Comparison of ENCODE assay signal across 9 cellular contexts in the genomic region with DNA sequence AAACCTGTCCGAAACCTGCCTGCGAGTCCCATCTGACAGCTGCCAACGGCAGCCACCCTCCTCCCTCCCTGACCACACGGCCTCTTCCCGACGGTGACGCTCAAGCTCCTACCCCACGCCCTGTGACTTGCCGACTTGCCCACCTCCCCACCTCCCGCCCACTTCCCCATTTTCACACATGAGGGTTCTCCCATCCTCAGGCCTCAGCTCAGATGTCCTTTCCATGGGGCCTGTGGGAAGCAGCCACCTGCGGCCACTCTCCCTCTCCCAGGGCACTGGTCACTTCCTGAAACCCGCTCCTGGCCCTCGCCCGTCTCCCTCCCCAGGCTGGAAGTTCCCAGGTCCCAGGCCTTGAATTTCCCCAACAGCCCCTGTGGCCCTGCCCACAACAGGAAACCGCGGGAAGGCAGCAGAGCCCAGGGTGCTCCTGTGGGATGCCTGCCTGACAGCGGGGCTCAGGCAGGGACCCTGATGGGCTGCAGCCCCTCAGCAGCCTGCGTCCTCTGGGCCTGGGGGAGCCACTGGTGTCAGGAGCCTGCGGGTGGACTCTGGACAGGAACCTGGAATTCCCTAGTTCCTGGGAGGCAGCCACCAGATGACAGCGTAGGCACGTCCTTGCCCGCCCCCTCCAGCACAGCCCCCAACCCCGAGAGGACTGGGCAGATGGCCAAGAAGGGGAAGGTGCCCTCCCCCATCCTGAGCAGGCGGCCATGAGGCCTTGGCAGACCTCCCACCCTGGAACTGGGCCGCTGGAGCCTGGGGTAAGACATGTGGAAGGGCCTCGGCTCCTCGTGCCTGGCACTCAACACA.
DNase-seq lines count a peak whose midpoint lies in the region; ATAC-seq and TF ChIP-seq lines count a peak whose summit lies in the region.
"Had no signal": no experiment of that assay in that cellular context is flagged by ENCODE, and none has a peak within 500 bp of the region (broad histone marks: within the 10 kb centered on the region; RNA-seq: fewer than 3 reads in every experiment).

No MANE protein-coding gene starts in this region.

- H3K4me3 Mint-ChIP-seq in type B pancreatic cell: no peak overlapping the region

- in situ Hi-C loops in G401 (cut with HindIII; ENCODE audit: low sequenced_read_pairs): no loop called here

- no peak overlapping the region for H3K27ac ChIP-seq in cardiac muscle cell

- intact Hi-C loops in Right ventricle myocardium inferior (cut with DNase I): no loop called here

- peaks cover 44% of the 10 kb centered on the region for H3K27me3 Mint-ChIP-seq in type B pancreatic cell

- no peak overlapping the region for H3K4me3 ChIP-seq in cardiac muscle cell

- TF ChIP-seq CTCF in cardiac muscle cell (IDR thresholded peaks at IDR 0.05; ENCODE audit: low read depth, low read length) (no peak), type B pancreatic cell (conservative IDR thresholded peaks at IDR 0.05) (no peak)

- H3K36me3 ChIP-seq in cardiac muscle cell: no peaks in the 10 kb centered on the region

- peaks cover 18% of the 10 kb centered on the region for H3K4me1 Mint-ChIP-seq in type B pancreatic cell (ENCODE audit: unreplicated experiment)

- H3K27ac Mint-ChIP-seq in type B pancreatic cell: peak overlapping the region; percentile 79

- DNase-seq in cardiac muscle cell (ENCODE audit: low read depth in 1 of 2, low spot score in 1 of 2) (peak; percentile 31 to 42), Right ventricle myocardium inferior (ENCODE audit: missing footprints) (no peak), NCI-H748 treated with DMSO at 0.1 percent for 48 hours (lab: John Stamatoyannopoulos, UW) (peak; percentile 31), glomerular visceral epithelial cell (ENCODE audit: extremely low spot score) (peak; percentile 25), type B pancreatic cell (ENCODE audit: extremely low spot score, unreplicated experiment) (no peak), 8988T (no peak), G401 (ENCODE audit: low spot score) (no peak)

- ATAC-seq in Right ventricle myocardium inferior (no peak), HG03521 (IDR thresholded peaks at IDR 0.05; ENCODE audit: unreplicated experiment) (no peak)

- H3K9me3 Mint-ChIP-seq in type B pancreatic cell: no peaks in the 10 kb centered on the region

- no peaks in the 10 kb centered on the region for H3K9me3 ChIP-seq in cardiac muscle cell (ENCODE audit: low read depth)

- peaks cover 76% of the 10 kb centered on the region for H3K27me3 ChIP-seq in cardiac muscle cell

- H3K4me1 ChIP-seq in cardiac muscle cell (ENCODE audit: low read depth): no peaks in the 10 kb centered on the region

- H3K36me3 Mint-ChIP-seq in type B pancreatic cell: no peaks in the 10 kb centered on the region
- H3K36me3 Mint-ChIP-seq: CD8-positive, alpha-beta memory T cell had no signal

Comparison
In these comparisons a context has a peak if more than half of its experiments do, and no peak if none do; other contexts are left out.
1. DNase-seq: peak in cardiac muscle cell (2 of 2), NCI-H748 treated with DMSO at 0.1 percent for 48 hours (single experiment) and glomerular visceral epithelial cell (single experiment); none in Right ventricle myocardium inferior (single experiment), type B pancreatic cell (single experiment), 8988T (single experiment) and G401 (single experiment).